ENCODE assay signal across 9 cellular contexts in genomic region chr5:141177577-141178191, GRCh38. TPM values are rescaled to one million over a fixed set of nuclear protein-coding genes. Genes with fewer than 3 reads are reported as not detected.
DNase-seq lines count a peak whose midpoint lies in the region; ATAC-seq, FAIRE-seq and TF ChIP-seq lines count a peak whose summit lies in the region.
"Not testable (repeated sequence)": the region's sequence is repeated elsewhere in the genome, so short reads cannot be mapped to it uniquely, and the experiment has no call there.
"Had no signal": no experiment of that assay in that cellular context is flagged by ENCODE, and none has a peak within 500 bp of the region (broad histone marks: within the 10 kb centered on the region; RNA-seq: fewer than 3 reads in every experiment).

TSS of gene PCDHB8 (plus strand) at chr5:141177790. CDS start at chr5:141178035, 245 bp downstream.

- H3K4me3 ChIP-seq in PC-3 (ENCODE audit: low read length), result not testable (repeated sequence)
- H3K4me3 ChIP-seq in heart left ventricle (peak within 1 kb of the TSS in 3 of 12 donors; percentile 19 to 48 (median 40)), subcutaneous abdominal adipose tissue (ENCODE audit: low read depth in 1 of 5, low read length in 5 of 5) (peak within 1 kb of the TSS in 4 of 5 donors; percentile 1 to 39 (median 36))

- H3K4me1 ChIP-seq in PC-3 (ENCODE audit: insufficient read depth, low read length); heart left ventricle; subcutaneous abdominal adipose tissue (ENCODE audit: control insufficient read depth in 5 of 5, insufficient read depth in 5 of 5, low read length in 5 of 5): not testable (repeated sequence)

- intact Hi-C loops in PC-3 (cut with micrococcal nuclease), result not testable (repeated sequence)
- intact Hi-C loops in heart left ventricle (cut with DNase I), result loop anchor here in 3 of 10 donors (10.0 kb wide), 1 partner anchor 387 kb away; no protein-coding TSS in a partner anchor

- not testable (repeated sequence) for H3K9me2 ChIP-seq in PC-3 (replicated peaks; ENCODE audit: low read length)

- ATAC-seq in PC-3 (peak; percentile 57), WTC11 (peak; percentile 82), heart left ventricle (peak in 3 of 4 donors; percentile 55 to 88 (median 71))

- not testable (repeated sequence) for H3K27ac ChIP-seq in PC-3 (ENCODE audit: low read length); heart left ventricle; subcutaneous abdominal adipose tissue (ENCODE audit: low read depth, low read length)

- not testable (repeated sequence) for H3K4me1 Mint-ChIP-seq in WTC11

- not testable (repeated sequence) for H3K27me3 Mint-ChIP-seq in WTC11 (ENCODE audit: low read depth)

- not testable (repeated sequence) for TF ChIP-seq POLR2A in heart left ventricle (IDR thresholded peaks at IDR 0.05)

- not testable (repeated sequence) for H3F3A ChIP-seq in PC-3 (ENCODE audit: low read length, unreplicated experiment)

- BruUV-seq in PC-3 (replicated peaks; lab: Mats Ljungman, UMichigan), result TSS peak; percentile 49

- H3K79me2 ChIP-seq in PC-3 (ENCODE audit: low read length), result not testable (repeated sequence)

- WGBS in heart left ventricle, 4 donors, result 17 to 27% (median 23%) methylated on average over 14 to 15 of the region's 18 CpGs

- H3K9me3 Mint-ChIP-seq in WTC11, result peaks cover 17% of the 10 kb centered on the region

- H3K9me3 ChIP-seq in PC-3 (ENCODE audit: low read length) (peaks cover 12% of the 10 kb centered on the region), heart left ventricle (peaks cover 0 to 79% (median 27%) of the 10 kb centered on the region in 12 donors), subcutaneous abdominal adipose tissue (ENCODE audit: control insufficient read depth in 5 of 5, low read length in 5 of 5) (peaks cover 16 to 43% (median 29%) of the 10 kb centered on the region in 5 donors)

- H3K4me2 ChIP-seq in PC-3 (ENCODE audit: low read length), result not testable (repeated sequence)

- not testable (repeated sequence) for H2AFZ ChIP-seq in PC-3 (ENCODE audit: low read length)

- peak; percentile 46 for FAIRE-seq in HTR-8/SVneo (lab: Jason Lieb, UNC)

- peak; percentile 53 for DNase-seq in AG08396 (ENCODE audit: low spot score)
- peak; percentile 6 for DNase-seq in EH (ENCODE audit: low read depth)
- DNase-seq in HTR-8/SVneo (ENCODE audit: insufficient read length, low spot score); PC-3; WTC11 (ENCODE audit: low spot score); heart left ventricle: not testable (repeated sequence)
- peak; percentile 38 for DNase-seq in NCI-H146 treated with DMSO at 0.1 percent for 48 hours (lab: John Stamatoyannopoulos, UW; ENCODE audit: unreplicated experiment)

- CTCF ChIA-PET in PC-3 (lab: Charles Lee), result not testable (repeated sequence)
- CTCF ChIA-PET in WTC11 (lab: Charles Lee), result interaction anchor here (1.0 to 2.5 kb wide), 16 partner anchors 9 to 337 kb away, joined by 3 to 16 read pairs (median 8); partner anchors contain the start of genes PCDHB10, PCDHB11, PCDHB13 and PCDHB14

- not testable (repeated sequence) for H3K27ac Mint-ChIP-seq in WTC11

- not testable (repeated sequence) for TF ChIP-seq CTCF in PC-3 (conservative IDR thresholded peaks at IDR 0.05; ENCODE audit: low read depth, low read length)
- peak; percentile 26; the same call in 1 of the 2 replicates for TF ChIP-seq CTCF in WTC11 (IDR thresholded peaks at IDR 0.05)
- TF ChIP-seq CTCF in heart left ventricle (IDR thresholded peaks at IDR 0.05), result peak in 5 of 12 donors; percentile 5 to 52 (median 8)

- not testable (repeated sequence) for H3K27me3 ChIP-seq in PC-3 (ENCODE audit: low read length)
- H3K27me3 ChIP-seq in heart left ventricle (peaks cover 0 to 71% (median 33%) of the 10 kb centered on the region in 9 donors), subcutaneous abdominal adipose tissue (ENCODE audit: control insufficient read depth in 5 of 5, insufficient read depth in 4 of 5, low read length in 5 of 5) (peaks cover 0 to 22% (median 10%) of the 10 kb centered on the region in 5 donors)

- not testable (repeated sequence) for H3K36me3 ChIP-seq in PC-3 (ENCODE audit: low read depth, low read length); heart left ventricle; subcutaneous abdominal adipose tissue (ENCODE audit: control insufficient read depth in 5 of 5, insufficient read depth in 5 of 5, low read length in 5 of 5)

- H4K20me1 ChIP-seq in PC-3 (ENCODE audit: low read length), result not testable (repeated sequence)

- POLR2A ChIA-PET in PC-3 (lab: Charles Lee; ENCODE audit: unreplicated experiment); WTC11 (lab: Charles Lee): not testable (repeated sequence)

- H3K4me3 Mint-ChIP-seq in WTC11, result not testable (repeated sequence)

- not testable (repeated sequence) for H3K9ac ChIP-seq in PC-3 (ENCODE audit: low read length); subcutaneous abdominal adipose tissue (ENCODE audit: low read length in 5 of 5)

- peaks cover 18% of the 10 kb centered on the region; the same call in 1 of the 2 replicates for H3K36me3 Mint-ChIP-seq in WTC11

RNA-seq across cellular contexts. Expression of gene PCDHB8, which starts in this region (rescaled TPM):
- total RNA-seq in PC-3 (2014; rRNA removed) (0.22 and 0.40 TPM in 2 replicates), WTC11 (2021) (4.1 to 5.4 TPM (median 4.6 TPM) in 3 replicates), heart left ventricle (1 to 10 TPM in 8 of 9 donors, under 1 TPM in 1; 0.63 to 3.8 (median 1.5) TPM)
- polyA plus RNA-seq in heart left ventricle, result under 1 TPM; 0.23 to 0.51 TPM
- total RNA-seq: activated CD8-positive, alpha-beta memory T cell treated with anti-CD3 and anti-CD28 coated beads, Interleukin-2, amount 10 ng/mL, durations not matched to agents 7 days and 5 days had no signal

Comparison
In these comparisons a context has a peak if more than half of its experiments do, and no peak if none do; other contexts are left out.
1. Peak in ATAC-seq in PC-3; RNA of the gene not detected or under 1 TPM.